ENCODE assay signal across 1 cellular context in genomic region chr2:129709030-129709955, GRCh38.
TF ChIP-seq lines count a peak whose summit lies in the region.

No MANE protein-coding gene starts in this region.

TF ChIP-seq in GM23338, 12 proteins besides CTCF, POLR2A, EP300 and RAD21 (continued from another document):
- TF ChIP-seq, protein P1, sequence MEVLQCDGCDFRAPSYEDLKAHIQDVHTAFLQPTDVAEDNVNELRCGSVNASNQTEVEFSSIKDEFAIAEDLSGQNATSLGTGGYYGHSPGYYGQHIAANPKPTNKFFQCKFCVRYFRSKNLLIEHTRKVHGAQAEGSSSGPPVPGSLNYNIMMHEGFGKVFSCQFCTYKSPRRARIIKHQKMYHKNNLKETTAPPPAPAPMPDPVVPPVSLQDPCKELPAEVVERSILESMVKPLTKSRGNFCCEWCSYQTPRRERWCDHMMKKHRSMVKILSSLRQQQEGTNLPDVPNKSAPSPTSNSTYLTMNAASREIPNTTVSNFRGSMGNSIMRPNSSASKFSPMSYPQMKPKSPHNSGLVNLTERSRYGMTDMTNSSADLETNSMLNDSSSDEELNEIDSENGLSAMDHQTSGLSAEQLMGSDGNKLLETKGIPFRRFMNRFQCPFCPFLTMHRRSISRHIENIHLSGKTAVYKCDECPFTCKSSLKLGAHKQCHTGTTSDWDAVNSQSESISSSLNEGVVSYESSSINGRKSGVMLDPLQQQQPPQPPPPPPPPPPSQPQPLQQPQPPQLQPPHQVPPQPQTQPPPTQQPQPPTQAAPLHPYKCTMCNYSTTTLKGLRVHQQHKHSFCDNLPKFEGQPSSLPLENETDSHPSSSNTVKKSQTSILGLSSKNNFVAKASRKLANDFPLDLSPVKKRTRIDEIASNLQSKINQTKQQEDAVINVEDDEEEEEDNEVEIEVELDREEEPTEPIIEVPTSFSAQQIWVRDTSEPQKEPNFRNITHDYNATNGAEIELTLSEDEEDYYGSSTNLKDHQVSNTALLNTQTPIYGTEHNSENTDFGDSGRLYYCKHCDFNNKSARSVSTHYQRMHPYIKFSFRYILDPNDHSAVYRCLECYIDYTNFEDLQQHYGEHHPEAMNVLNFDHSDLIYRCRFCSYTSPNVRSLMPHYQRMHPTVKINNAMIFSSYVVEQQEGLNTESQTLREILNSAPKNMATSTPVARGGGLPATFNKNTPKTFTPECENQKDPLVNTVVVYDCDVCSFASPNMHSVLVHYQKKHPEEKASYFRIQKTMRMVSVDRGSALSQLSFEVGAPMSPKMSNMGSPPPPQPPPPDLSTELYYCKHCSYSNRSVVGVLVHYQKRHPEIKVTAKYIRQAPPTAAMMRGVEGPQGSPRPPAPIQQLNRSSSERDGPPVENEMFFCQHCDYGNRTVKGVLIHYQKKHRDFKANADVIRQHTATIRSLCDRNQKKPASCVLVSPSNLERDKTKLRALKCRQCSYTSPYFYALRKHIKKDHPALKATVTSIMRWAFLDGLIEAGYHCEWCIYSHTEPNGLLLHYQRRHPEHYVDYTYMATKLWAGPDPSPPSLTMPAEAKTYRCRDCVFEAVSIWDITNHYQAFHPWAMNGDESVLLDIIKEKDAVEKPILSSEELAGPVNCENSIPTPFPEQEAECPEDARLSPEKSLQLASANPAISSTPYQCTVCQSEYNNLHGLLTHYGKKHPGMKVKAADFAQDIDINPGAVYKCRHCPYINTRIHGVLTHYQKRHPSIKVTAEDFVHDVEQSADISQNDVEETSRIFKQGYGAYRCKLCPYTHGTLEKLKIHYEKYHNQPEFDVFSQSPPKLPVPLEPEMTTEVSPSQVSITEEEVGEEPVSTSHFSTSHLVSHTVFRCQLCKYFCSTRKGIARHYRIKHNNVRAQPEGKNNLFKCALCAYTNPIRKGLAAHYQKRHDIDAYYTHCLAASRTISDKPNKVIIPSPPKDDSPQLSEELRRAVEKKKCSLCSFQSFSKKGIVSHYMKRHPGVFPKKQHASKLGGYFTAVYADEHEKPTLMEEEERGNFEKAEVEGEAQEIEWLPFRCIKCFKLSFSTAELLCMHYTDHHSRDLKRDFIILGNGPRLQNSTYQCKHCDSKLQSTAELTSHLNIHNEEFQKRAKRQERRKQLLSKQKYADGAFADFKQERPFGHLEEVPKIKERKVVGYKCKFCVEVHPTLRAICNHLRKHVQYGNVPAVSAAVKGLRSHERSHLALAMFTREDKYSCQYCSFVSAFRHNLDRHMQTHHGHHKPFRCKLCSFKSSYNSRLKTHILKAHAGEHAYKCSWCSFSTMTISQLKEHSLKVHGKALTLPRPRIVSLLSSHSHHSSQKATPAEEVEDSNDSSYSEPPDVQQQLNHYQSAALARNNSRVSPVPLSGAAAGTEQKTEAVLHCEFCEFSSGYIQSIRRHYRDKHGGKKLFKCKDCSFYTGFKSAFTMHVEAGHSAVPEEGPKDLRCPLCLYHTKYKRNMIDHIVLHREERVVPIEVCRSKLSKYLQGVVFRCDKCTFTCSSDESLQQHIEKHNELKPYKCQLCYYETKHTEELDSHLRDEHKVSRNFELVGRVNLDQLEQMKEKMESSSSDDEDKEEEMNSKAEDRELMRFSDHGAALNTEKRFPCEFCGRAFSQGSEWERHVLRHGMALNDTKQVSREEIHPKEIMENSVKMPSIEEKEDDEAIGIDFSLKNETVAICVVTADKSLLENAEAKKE (CRISPR knock-in tag; IDR thresholded peaks at IDR 0.05) = no peak
- no peak for TF ChIP-seq EZH2phosphoT487 (IDR thresholded peaks at IDR 0.05; ENCODE audit: unreplicated experiment)
- TF ChIP-seq EZH2 (IDR thresholded peaks at IDR 0.05; ENCODE audit: low read depth, unreplicated experiment) = no peak
- TF ChIP-seq NANOG (IDR thresholded peaks at IDR 0.05; ENCODE audit: borderline replicate concordance) = no peak
- TF ChIP-seq STAT1 (IDR thresholded peaks at IDR 0.05; ENCODE audit: unreplicated experiment) = no peak
- TF ChIP-seq POLR2AphosphoS5 (IDR thresholded peaks at IDR 0.05; ENCODE audit: low read depth) = no peak
- TF ChIP-seq ZNF331 (CRISPR knock-in tag; IDR thresholded peaks at IDR 0.05; ENCODE audit: low read depth) = no peak
- TF ChIP-seq ZNF114 (CRISPR knock-in tag; IDR thresholded peaks at IDR 0.05) = no peak
